In the genomic region with DNA sequence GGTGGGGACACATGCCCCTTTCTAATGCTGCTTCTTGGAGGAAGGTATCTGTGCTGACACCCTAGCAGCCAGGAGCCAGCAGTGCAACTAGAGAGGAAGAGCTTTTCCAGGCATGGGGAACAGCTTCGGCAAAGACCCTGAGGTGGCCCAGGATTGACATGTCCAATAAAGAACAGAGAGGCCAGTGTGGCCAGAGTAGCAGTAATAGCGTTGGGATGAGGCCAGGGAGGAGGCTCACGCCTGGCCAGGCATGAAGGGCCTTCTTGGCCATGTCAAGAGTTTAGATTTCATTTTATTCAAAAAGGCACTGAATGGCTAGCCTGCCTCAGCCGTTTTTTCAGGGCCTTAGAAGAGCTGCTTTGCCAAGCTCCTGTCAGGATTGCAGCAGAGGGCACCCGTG, we compare ENCODE assay signal across 10 cellular contexts. TPM values are rescaled to one million over a fixed set of nuclear protein-coding genes. Genes with fewer than 3 reads are reported as not detected.
A peak's percentile ranks its signal among the peaks of the same experiment; 100 is the strongest.
DNase-seq lines count a peak whose midpoint lies in the region; ATAC-seq and TF ChIP-seq lines count a peak whose summit lies in the region.
"Had no signal": no experiment of that assay in that cellular context is flagged by ENCODE, and none has a peak within 500 bp of the region (broad histone marks: within the 10 kb centered on the region; RNA-seq: fewer than 3 reads in every experiment).

No MANE protein-coding gene starts in this region.

- H3K27me3 ChIP-seq in PC-9 (ENCODE audit: insufficient read depth, low read depth) (no peaks in the 10 kb centered on the region), right atrium auricular region (no peaks in the 10 kb centered on the region), psoas muscle (ENCODE audit: insufficient read depth in 3 of 3, low read length in 2 of 3) (no peaks in the 10 kb centered on the region), WERI-Rb-1 (ENCODE audit: insufficient read depth, low read depth, severe bottlenecking) (no peaks in the 10 kb centered on the region)

- H3K4me1 ChIP-seq in PC-9 (replicated peaks; ENCODE audit: insufficient read depth): peaks cover 24% of the 10 kb centered on the region
- peaks cover 0 to 45% of the 10 kb centered on the region in 2 donors for H3K4me1 ChIP-seq in right atrium auricular region
- peaks cover 24% of the 10 kb centered on the region for H3K4me1 ChIP-seq in psoas muscle

- DNase-seq in PC-9: no peak
- DNase-seq in right atrium auricular region (ENCODE audit: low spot score): no peak
- no peak for DNase-seq in psoas muscle
- DNase-seq in WERI-Rb-1: no peak
- DNase-seq in NCI-H146 (lab: John Stamatoyannopoulos, UW): no peak
- no peak for DNase-seq in SKM-1 (lab: John Stamatoyannopoulos, UW; ENCODE audit: unreplicated experiment)
- DNase-seq: activated CD8-positive, alpha-beta memory T cell treated with anti-CD3 and anti-CD28 coated beads for 24 hours had no signal

- H3K4me3 ChIP-seq in PC-9 (no peak overlapping the region), right atrium auricular region (no peak overlapping the region), psoas muscle (no peak overlapping the region), WERI-Rb-1 (ENCODE audit: low read depth, low read length) (no peak overlapping the region)

- no peak overlapping the region for H2AFZ ChIP-seq in PC-9

- H4K20me1 ChIP-seq in PC-9 (ENCODE audit: insufficient read depth): no peaks in the 10 kb centered on the region

- no peaks in the 10 kb centered on the region for H3K79me2 ChIP-seq in PC-9 (ENCODE audit: low read depth)

- BruUV-seq in PC-9 (replicated peaks; lab: Mats Ljungman, UMichigan): no TSS peak

- H3K27ac ChIP-seq in C4-2B: no peak overlapping the region
- no peak overlapping the region for H3K27ac ChIP-seq in PC-9
- H3K27ac ChIP-seq in right atrium auricular region: peak overlapping the region; percentile 49 to 57
- peak overlapping the region; percentile 73 for H3K27ac ChIP-seq in psoas muscle
- H3K27ac ChIP-seq in WERI-Rb-1: no peak overlapping the region

- CTCF ChIA-PET in PC-9 (lab: Charles Lee): interaction anchor here (0.6 to 1.0 kb wide), 5 partner anchors 14 to 169 kb away, joined by 3 to 5 read pairs (median 4); a partner anchor contains a TSS

- peaks cover 23% of the 10 kb centered on the region for H3F3A ChIP-seq in PC-9 (ENCODE audit: insufficient read depth, low read depth)

- H3K36me3 ChIP-seq in PC-9 (ENCODE audit: low read depth) (no peaks in the 10 kb centered on the region), right atrium auricular region (no peaks in the 10 kb centered on the region), psoas muscle (ENCODE audit: insufficient read depth in 1 of 2, low read depth in 1 of 2) (no peaks in the 10 kb centered on the region), WERI-Rb-1 (no peaks in the 10 kb centered on the region)

- WGBS in psoas muscle, 3 donors: 28 to 35% (median 30%) methylated on average over 5 of the region's 5 CpGs

- H3K9me3 ChIP-seq in PC-9 (ENCODE audit: insufficient read depth, low read depth) (no peaks in the 10 kb centered on the region), right atrium auricular region (no peaks in the 10 kb centered on the region), psoas muscle (no peaks in the 10 kb centered on the region), WERI-Rb-1 (ENCODE audit: severe bottlenecking) (peaks cover 3% of the 10 kb centered on the region)

- no peak overlapping the region for H3K4me2 ChIP-seq in PC-9

- ATAC-seq in psoas muscle: no peak
- ATAC-seq in GM21737 (IDR thresholded peaks at IDR 0.05; ENCODE audit: unreplicated experiment): no peak

- intact Hi-C loops in PC-9 (cut with micrococcal nuclease; ENCODE audit: unreplicated experiment) (loop anchor here (5.0 kb wide), 2 partner anchors 46 to 71 kb away; a partner anchor contains a TSS), psoas muscle (cut with DNase I) (loop anchor here (1.0 to 5.0 kb wide), 2 partner anchors 69 to 71 kb away; no protein-coding TSS in a partner anchor)

- peak; percentile 71 for TF ChIP-seq CTCF in C4-2B (conservative IDR thresholded peaks at IDR 0.05)
- TF ChIP-seq CTCF in PC-9 (conservative IDR thresholded peaks at IDR 0.05): peak; percentile 32; the same call in 1 of the 2 replicates
- peak in 1 of 2 donors; percentile 28 for TF ChIP-seq CTCF in right atrium auricular region (IDR thresholded peaks at IDR 0.05)
- no peak for TF ChIP-seq CTCF in psoas muscle (IDR thresholded peaks at IDR 0.05)
- TF ChIP-seq CTCF in WERI-Rb-1 (IDR thresholded peaks at IDR 0.05; ENCODE audit: low read depth, low read length): no peak

- POLR2A ChIA-PET in PC-9 (lab: Charles Lee; ENCODE audit: unreplicated experiment): interaction anchor here (0.6 to 0.7 kb wide), 2 partner anchors 18 to 22 kb away, joined by 15 to 18 read pairs; no protein-coding TSS in a partner anchor

- H3K9me2 ChIP-seq in PC-9 (ENCODE audit: insufficient read depth): no peaks in the 10 kb centered on the region

RNA-seq across cellular contexts. Expression of a gene that starts 16.3 kb away (rescaled TPM):
- total RNA-seq in PC-9 (2021): 67.9 and 76.7 TPM in 2 replicates
- total RNA-seq in right atrium auricular region: 10 to 100 TPM; 21.9 to 41.1 TPM
- total RNA-seq in psoas muscle: 100 to 1,000 TPM in 1 of 4 donors, 10 to 100 TPM in 3; 17.1 to 109 (median 31.6) TPM
- polyA plus RNA-seq in psoas muscle: 10 to 100 TPM in 2 of 3 donors, 1 to 10 TPM in 1; 7.4 to 32.6 (median 20.4) TPM

RNA-seq across cellular contexts. Expression of a gene that starts 17.3 kb away (rescaled TPM):
- total RNA-seq in PC-9 (2021): 0.94 and 2.1 TPM in 2 replicates
- not detected for total RNA-seq in right atrium auricular region
- not detected for total RNA-seq in psoas muscle
- polyA plus RNA-seq in psoas muscle: 1 to 10 TPM in 1 of 3 donors, under 1 TPM in 2; 0.38 to 1.2 (median 0.39) TPM
- total RNA-seq: mesenteric fat pad had no signal

RNA-seq across cellular contexts. Expression of a gene that starts 25.0 kb away (rescaled TPM):
- total RNA-seq in PC-9 (2021) (6.3 and 10.3 TPM in 2 replicates), right atrium auricular region (10 to 100 TPM; 28.6 to 37.2 TPM), psoas muscle (1 to 10 TPM; 2.9 to 4.6 (median 4.1) TPM)
- polyA plus RNA-seq in psoas muscle: 1 to 10 TPM; 1.8 to 8.5 (median 2.7) TPM

RNA-seq across cellular contexts. Expression of a gene that starts 45.6 kb away (rescaled TPM):
- total RNA-seq in PC-9 (2021) (44.8 and 46.0 TPM in 2 replicates), right atrium auricular region (10 to 100 TPM; 10.5 to 18.1 TPM), psoas muscle (10 to 100 TPM; 20.8 to 44.5 (median 32.9) TPM)
- polyA plus RNA-seq in psoas muscle: 10 to 100 TPM in 2 of 3 donors, 1 to 10 TPM in 1; 9.6 to 24.0 (median 13.5) TPM

RNA-seq across cellular contexts. Expression of a gene that starts 46.5 kb away (rescaled TPM):
- 145 and 178 TPM in 2 replicates for total RNA-seq in PC-9 (2021)
- total RNA-seq in right atrium auricular region: 100 to 1,000 TPM in 1 of 2 donors, 10 to 100 TPM in 1; 96.7 to 146 TPM
- 100 to 1,000 TPM; 101 to 192 (median 129) TPM for total RNA-seq in psoas muscle
- polyA plus RNA-seq in psoas muscle: 100 to 1,000 TPM in 2 of 3 donors, 10 to 100 TPM in 1; 97.2 to 179 (median 108) TPM

Comparison
In these comparisons a context has a peak if more than half of its experiments do, and no peak if none do; other contexts are left out.
1. H3K27ac ChIP-seq: peak in right atrium auricular region (2 of 2) and psoas muscle (single experiment); none in C4-2B (single experiment), PC-9 (single experiment) and WERI-Rb-1 (single experiment).
2. CTCF ChIP-seq: peak in C4-2B (single experiment) and PC-9 (single experiment); none in psoas muscle (single experiment) and WERI-Rb-1 (single experiment).